ENCODE assay signal across 15 cellular contexts in genomic region chr6:135161411-135161810, GRCh38. TPM values are rescaled to one million over a fixed set of nuclear protein-coding genes. Genes with fewer than 3 reads are reported as not detected.
DNase-seq lines count a peak whose midpoint lies in the region; ATAC-seq, FAIRE-seq and TF ChIP-seq lines count a peak whose summit lies in the region.
"Had no signal": no experiment of that assay in that cellular context is flagged by ENCODE, and none has a peak within 500 bp of the region (broad histone marks: within the 10 kb centered on the region; RNA-seq: fewer than 3 reads in every experiment).

No MANE protein-coding gene starts in this region.

- H3K36me3 Mint-ChIP-seq in T-helper 2 cell treated with Interferon-gamma antibody and Interleukin-4, amounts not matched to agents 5 μg/mL and 100 μg/mL, for 36 hours (ENCODE audit: low read depth), result no peaks in the 10 kb centered on the region
- no peaks in the 10 kb centered on the region for H3K36me3 Mint-ChIP-seq in activated naive CD4-positive, alpha-beta T cell treated with anti-CD3 and anti-CD28 coated beads, Interleukin-2, amount 50 U/mL, for 72 hours
- no peaks in the 10 kb centered on the region for H3K36me3 Mint-ChIP-seq in activated CD8-positive, alpha-beta T cell treated with anti-CD3 and anti-CD28 coated beads, Interleukin-2, amount 10 ng/mL, durations not matched to agents 7 days and 5 days (ENCODE audit: low read depth)
- no peaks in the 10 kb centered on the region for H3K36me3 Mint-ChIP-seq in progenitor cell of endocrine pancreas (ENCODE audit: insufficient read depth)

- no peak overlapping the region for H2BK12ac ChIP-seq in H1 (ENCODE audit: low read depth, low read length)

- H3K18ac ChIP-seq in H1 (ENCODE audit: extremely low read depth, low read length), result no peak overlapping the region

- TF ChIP-seq EP300 in H1 (IDR thresholded peaks at IDR 0.05; ENCODE audit: borderline replicate concordance in 1 of 2, low read depth in 2 of 2, low read length in 2 of 2), result no peak

- no peaks in the 10 kb centered on the region for H3K27me3 ChIP-seq in H1 (replicated peaks in 1 of 4; ENCODE audit: control insufficient read depth in 3 of 4, extremely low read depth in 1 of 4, insufficient read depth in 3 of 4, low read length in 3 of 4)
- H3K27me3 ChIP-seq: BLaER1 had no signal

- H3K36me3 ChIP-seq in H1 (ENCODE audit: control insufficient read depth in 2 of 4, insufficient read depth in 4 of 4, low read length in 3 of 4), result no peaks in the 10 kb centered on the region
- H3K36me3 ChIP-seq: BLaER1, HAP-1 had no signal

- TF ChIP-seq CTCF in H1 (IDR thresholded peaks at IDR 0.05; ENCODE audit: control extremely low read depth in 1 of 3, insufficient read depth in 1 of 3, low read depth in 1 of 3, low read length in 3 of 3), result no peak
- no peak for TF ChIP-seq CTCF in progenitor cell of endocrine pancreas (IDR thresholded peaks at IDR 0.05; ENCODE audit: unreplicated experiment)

- H3K27ac Mint-ChIP-seq in T-helper 2 cell treated with Interferon-gamma antibody and Interleukin-4, amounts not matched to agents 5 μg/mL and 100 μg/mL, for 36 hours, result peak overlapping the region; percentile 80
- H3K27ac Mint-ChIP-seq in activated naive CD4-positive, alpha-beta T cell treated with anti-CD3 and anti-CD28 coated beads, Interleukin-2, amount 50 U/mL, for 72 hours, result peak overlapping the region; percentile 82 to 94
- H3K27ac Mint-ChIP-seq in activated CD8-positive, alpha-beta T cell treated with anti-CD3 and anti-CD28 coated beads, Interleukin-2, amount 10 ng/mL, durations not matched to agents 7 days and 5 days, result peak overlapping the region; percentile 33
- no peak overlapping the region for H3K27ac Mint-ChIP-seq in progenitor cell of endocrine pancreas

- H2AFZ ChIP-seq in H1 (ENCODE audit: low read length), result peak overlapping the region; percentile 18; the same call in 1 of the 2 replicates

- H2BK5ac ChIP-seq in H1 (ENCODE audit: low read depth, low read length), result no peak overlapping the region

- no peaks in the 10 kb centered on the region for H3K27me3 Mint-ChIP-seq in T-helper 2 cell treated with Interferon-gamma antibody and Interleukin-4, amounts not matched to agents 5 μg/mL and 100 μg/mL, for 36 hours (ENCODE audit: low read depth)
- H3K27me3 Mint-ChIP-seq in activated CD8-positive, alpha-beta T cell treated with anti-CD3 and anti-CD28 coated beads, Interleukin-2, amount 10 ng/mL, durations not matched to agents 7 days and 5 days (ENCODE audit: low read depth), result no peaks in the 10 kb centered on the region
- H3K27me3 Mint-ChIP-seq in progenitor cell of endocrine pancreas, result peaks cover 23% of the 10 kb centered on the region

- H3K27ac ChIP-seq in H1 (ENCODE audit: low read depth, low read length), result no peak overlapping the region
- H3K27ac ChIP-seq: BLaER1 had no signal

- POLR2A ChIA-PET in activated CD8-positive, alpha-beta T cell treated with anti-CD3 and anti-CD28 coated beads, Interleukin-2, amount 10 ng/mL, durations not matched to agents 7 days and 5 days (lab: Charles Lee), result interaction anchor here (1.0 to 12.0 kb wide), 3 partner anchors 19 to 140 kb away, joined by 3 to 212 read pairs (median 6); partner anchors contain the start of genes HBS1L and MYB
- POLR2A ChIA-PET in H1 (lab: Charles Lee; ENCODE audit: partially characterized antibody), result no interaction called here

- H2BK20ac ChIP-seq in H1 (ENCODE audit: low read length), result no peak overlapping the region

- H3K79me1 ChIP-seq in H1 (ENCODE audit: low read depth, low read length), result no peaks in the 10 kb centered on the region

- FAIRE-seq in H1 (lab: Jason Lieb, UNC), result no peak

- no peaks in the 10 kb centered on the region for H4K20me1 ChIP-seq in H1 (replicated peaks in 1 of 2; ENCODE audit: control insufficient read depth in 1 of 2, insufficient read depth in 2 of 2, low read length in 2 of 2)
- H4K20me1 ChIP-seq: BLaER1 had no signal

- H3K56ac ChIP-seq in H1 (replicated peaks; ENCODE audit: insufficient read length, low read depth, low read length), result no peak overlapping the region

- H4K91ac ChIP-seq in H1 (replicated peaks; ENCODE audit: insufficient read length, low read length), result no peak overlapping the region

- DNase-seq in T-helper 2 cell treated with Interferon-gamma antibody and Interleukin-4, amounts not matched to agents 5 μg/mL and 100 μg/mL, for 36 hours (ENCODE audit: low spot score), result no peak
- no peak for DNase-seq in T-helper 2 cell
- no peak for DNase-seq in activated naive CD4-positive, alpha-beta T cell treated with anti-CD3 and anti-CD28 coated beads, Interleukin-2, amount 50 U/mL, for 72 hours (ENCODE audit: low spot score in 2 of 2)
- DNase-seq in activated naive CD4-positive, alpha-beta T cell (lab: John Stamatoyannopoulos, UW), result no peak
- DNase-seq in activated CD8-positive, alpha-beta T cell treated with anti-CD3 and anti-CD28 coated beads, Interleukin-2, amount 10 ng/mL, durations not matched to agents 7 days and 5 days, result no peak
- no peak for DNase-seq in H1 (ENCODE audit: low read depth in 1 of 2, low spot score in 2 of 2)
- no peak for DNase-seq in progenitor cell of endocrine pancreas (ENCODE audit: low spot score, unreplicated experiment)
- no peak for DNase-seq in NCI-H1092 treated with DMSO at 0.1 percent for 48 hours (lab: John Stamatoyannopoulos, UW)
- DNase-seq: 8988T, MV-4-11, NCI-H1436, NCI-H2081, NCI-H524 had no signal

- H2BK15ac ChIP-seq in H1 (ENCODE audit: low read length), result no peak overlapping the region

- no peaks in the 10 kb centered on the region for H3K23me2 ChIP-seq in H1 (ENCODE audit: low read depth, low read length)

- H3K4me2 ChIP-seq in H1 (ENCODE audit: insufficient read depth in 1 of 2, low read depth in 2 of 2, low read length in 2 of 2), result no peak overlapping the region
- H3K4me2 ChIP-seq: BLaER1 had no signal

- CTCF ChIA-PET in activated CD8-positive, alpha-beta T cell treated with anti-CD3 and anti-CD28 coated beads, Interleukin-2, amount 10 ng/mL, durations not matched to agents 7 days and 5 days (lab: Charles Lee), result interaction anchor here (1.2 to 11.9 kb wide), 7 partner anchors 8 to 106 kb away, joined by 3 to 165 read pairs (median 9); partner anchors contain the start of genes HBS1L and MYB
- CTCF ChIA-PET in H1 (lab: Charles Lee; ENCODE audit: partially characterized antibody), result interaction anchor here (0.6 to 5.6 kb wide), 9 partner anchors 10 to 263 kb away, joined by 3 to 38 read pairs (median 3); no protein-coding TSS in a partner anchor

- no peak overlapping the region for H3K23ac ChIP-seq in H1 (ENCODE audit: insufficient read length)

- no peak overlapping the region for H4K5ac ChIP-seq in H1 (ENCODE audit: insufficient read length, low read depth, low read length)

- H3K9me3 ChIP-seq in H1 (ENCODE audit: insufficient read depth in 2 of 2, low read depth in 1 of 2, low read length in 1 of 2), result no peaks in the 10 kb centered on the region
- H3K9me3 ChIP-seq: BLaER1, HAP-1 had no signal

- H3K4ac ChIP-seq in H1 (replicated peaks; ENCODE audit: insufficient read length, low read depth, low read length), result no peak overlapping the region

- peaks cover 61% of the 10 kb centered on the region for H3K4me1 Mint-ChIP-seq in T-helper 2 cell treated with Interferon-gamma antibody and Interleukin-4, amounts not matched to agents 5 μg/mL and 100 μg/mL, for 36 hours (ENCODE audit: low read depth)
- H3K4me1 Mint-ChIP-seq in activated CD8-positive, alpha-beta T cell treated with anti-CD3 and anti-CD28 coated beads, Interleukin-2, amount 10 ng/mL, durations not matched to agents 7 days and 5 days (ENCODE audit: low read depth), result peaks cover 45% of the 10 kb centered on the region
- H3K4me1 Mint-ChIP-seq in progenitor cell of endocrine pancreas (ENCODE audit: low read depth), result no peaks in the 10 kb centered on the region

- no peak overlapping the region for H3K4me3 ChIP-seq in H1 (ENCODE audit: extremely low read depth in 1 of 4, insufficient read depth in 2 of 4, low read depth in 3 of 4, low read length in 4 of 4)
- H3K4me3 ChIP-seq: BLaER1, HAP-1 had no signal

- H2AK5ac ChIP-seq in H1 (ENCODE audit: low read depth, low read length), result no peak overlapping the region

- no peak for ATAC-seq in activated naive CD4-positive, alpha-beta T cell treated with anti-CD3 and anti-CD28 coated beads, Interleukin-2, amount 50 U/mL, for 72 hours
- no peak for ATAC-seq in activated CD8-positive, alpha-beta T cell treated with anti-CD3 and anti-CD28 coated beads, Interleukin-2, amount 10 ng/mL, durations not matched to agents 7 days and 5 days

- no peak overlapping the region for H3K9ac ChIP-seq in H1 (replicated peaks in 1 of 4; ENCODE audit: extremely low read depth in 1 of 4, low read depth in 3 of 4, low read length in 3 of 4)
- H3K9ac ChIP-seq: BLaER1 had no signal

- H3K4me3 Mint-ChIP-seq in T-helper 2 cell treated with Interferon-gamma antibody and Interleukin-4, amounts not matched to agents 5 μg/mL and 100 μg/mL, for 36 hours, result peak overlapping the region; percentile 39
- no peak overlapping the region for H3K4me3 Mint-ChIP-seq in activated CD8-positive, alpha-beta T cell treated with anti-CD3 and anti-CD28 coated beads, Interleukin-2, amount 10 ng/mL, durations not matched to agents 7 days and 5 days
- no peak overlapping the region for H3K4me3 Mint-ChIP-seq in progenitor cell of endocrine pancreas (ENCODE audit: low read depth)

- no peak for TF ChIP-seq POLR2A in H1 (IDR thresholded peaks at IDR 0.05; ENCODE audit: control extremely low read depth in 1 of 2, low read depth in 2 of 2, low read length in 2 of 2)

- 0 out of 7 replicates have a peak, but pooled peaks cover 0 to 2% (median 0%) of the 10 kb centered on the region in 4 experiments for H3K4me1 ChIP-seq in H1 (replicated peaks in 1 of 4; ENCODE audit: control insufficient read depth in 3 of 4, insufficient read depth in 4 of 4, low read length in 3 of 4)
- H3K4me1 ChIP-seq: HAP-1 had no signal

- H3K14ac ChIP-seq in H1 (ENCODE audit: insufficient read length), result no peak overlapping the region

- TF ChIP-seq RAD21 in H1 (IDR thresholded peaks at IDR 0.05 in 1 of 2, conservative IDR thresholded peaks at IDR 0.05 in 1 of 2; ENCODE audit: low read depth in 2 of 2, low read length in 2 of 2), result no peak

- no peaks in the 10 kb centered on the region for H3K79me2 ChIP-seq in H1 (ENCODE audit: control insufficient read depth in 1 of 2, insufficient read depth in 2 of 2, low read length in 2 of 2)

- H2BK120ac ChIP-seq in H1 (replicated peaks; ENCODE audit: low read depth, low read length), result no peak overlapping the region

- WGBS in H1 (ENCODE audit: extremely low coverage in 1 of 2, insufficient coverage in 1 of 2, insufficient read length in 1 of 2, insufficient replicate concordance in 2 of 2, low coverage in 1 of 2, low lambda C conversion rate in 2 of 2, missing lambda C conversion rate in 1 of 2), 2 experiments, result 75% methylated on average over 2 of the region's 2 CpGs; no CpG with 5 or more reads in 1 of the 2 experiments

- H4K8ac ChIP-seq in H1 (ENCODE audit: extremely low read depth, insufficient read depth, low read length), result no peak overlapping the region

- no peaks in the 10 kb centered on the region for H3K9me3 Mint-ChIP-seq in T-helper 2 cell treated with Interferon-gamma antibody and Interleukin-4, amounts not matched to agents 5 μg/mL and 100 μg/mL, for 36 hours
- H3K9me3 Mint-ChIP-seq in activated naive CD4-positive, alpha-beta T cell treated with anti-CD3 and anti-CD28 coated beads, Interleukin-2, amount 50 U/mL, for 72 hours, result peaks cover 0 to 4% of the 10 kb centered on the region in 2 donors
- no peaks in the 10 kb centered on the region for H3K9me3 Mint-ChIP-seq in activated CD8-positive, alpha-beta T cell treated with anti-CD3 and anti-CD28 coated beads, Interleukin-2, amount 10 ng/mL, durations not matched to agents 7 days and 5 days (ENCODE audit: insufficient read depth)
- no peaks in the 10 kb centered on the region for H3K9me3 Mint-ChIP-seq in progenitor cell of endocrine pancreas (ENCODE audit: low read depth)

RNA-seq across cellular contexts. Expression of gene MYB, which starts 19.7 kb away (rescaled TPM):
- total RNA-seq in activated naive CD4-positive, alpha-beta T cell treated with anti-CD3 and anti-CD28 coated beads, Interleukin-2, amount 50 U/mL, for 72 hours, result 10 to 100 TPM; 23.8 to 54.9 TPM
- total RNA-seq in activated CD8-positive, alpha-beta T cell treated with anti-CD3 and anti-CD28 coated beads, Interleukin-2, amount 10 ng/mL, durations not matched to agents 7 days and 5 days, result 1 to 10 TPM; 7.5 to 8.2 TPM
- 7.6 and 9.2 TPM in 2 replicates for total RNA-seq in H1 (2021; fragmentation: NEBNext Ultra II Directional; extraction: Animal tissue kit (Norgen Biotek cat#: 25700))
- 4.0 TPM in 2 replicates for polyA plus RNA-seq in H1 (2011; rRNA removed)
- 3.6 TPM for polyA plus RNA-seq in H1 (2011; cell fraction: cytosol; rRNA removed)
- 5.0 TPM for polyA plus RNA-seq in H1 (2011; cell fraction: nucleus; rRNA removed)
- polyA plus RNA-seq in H1 (2012, experiment 1 of 2), result 4.9 to 7.6 TPM (median 7.0 TPM) in 4 replicates
- polyA plus RNA-seq in H1 (2012, experiment 2 of 2), result 0.24 TPM
- 2.8 TPM for polyA plus RNA-seq in H1 (2013, experiment 1 of 2)
- polyA plus RNA-seq in H1 (2013, experiment 2 of 2), result 3.0 TPM
- 7.8 and 8.9 TPM in 2 replicates for polyA minus RNA-seq in H1 (2011; rRNA and poly(A)+ RNA removed)
- 6.2 TPM for polyA minus RNA-seq in H1 (2011; cell fraction: cytosol; rRNA and poly(A)+ RNA removed)
- 24.7 TPM for polyA minus RNA-seq in H1 (2011; cell fraction: nucleus; rRNA and poly(A)+ RNA removed)
- 4.6 and 5.6 TPM in 2 replicates for total RNA-seq in progenitor cell of endocrine pancreas
